ENCODE assay signal across 8 cellular contexts in the genomic region with DNA sequence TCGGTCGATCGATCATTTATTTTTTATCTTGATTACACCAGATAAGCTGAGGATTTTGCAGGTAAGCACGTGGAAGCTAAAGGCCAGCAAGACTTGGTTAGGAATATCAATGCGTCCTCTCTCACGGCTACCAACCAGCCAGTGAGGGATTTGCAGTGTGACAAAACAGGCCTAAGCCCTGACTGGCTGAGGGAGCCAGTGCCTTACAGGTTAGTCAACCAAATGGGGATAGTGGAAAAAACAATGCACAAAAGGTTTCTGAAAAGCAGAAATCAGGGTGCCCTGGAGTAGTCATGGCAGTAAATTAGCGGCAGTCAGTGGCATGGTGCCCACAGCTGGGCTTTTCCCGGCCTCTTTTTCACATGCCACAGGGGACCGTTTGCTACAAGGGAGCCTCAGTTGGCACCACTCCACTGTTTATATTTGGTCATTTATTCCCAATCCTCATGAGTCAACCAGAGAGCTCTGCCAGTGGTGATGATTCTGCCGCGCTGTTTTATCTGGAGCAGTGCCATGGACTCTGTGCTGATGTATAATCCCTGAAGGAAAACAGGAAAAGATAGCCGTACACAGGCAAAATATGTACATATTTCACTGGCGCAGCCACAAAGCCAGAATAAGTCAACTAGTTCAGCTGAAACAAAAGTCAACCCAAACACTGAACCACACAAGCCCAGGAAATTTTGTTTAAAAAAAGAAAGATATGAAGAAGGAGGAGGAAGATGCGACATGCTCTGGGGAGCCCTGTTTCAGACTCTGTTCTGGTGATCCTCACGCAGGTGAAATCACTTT.
DNase-seq lines count a peak whose midpoint lies in the region; ATAC-seq and TF ChIP-seq lines count a peak whose summit lies in the region.

No MANE protein-coding gene starts in this region.

- H3K4me3 Mint-ChIP-seq in HFFc6 (no peak overlapping the region), T-helper 17 cell (no peak overlapping the region)
- H3K4me3 Mint-ChIP-seq in activated CD8-positive, alpha-beta memory T cell treated with anti-CD3 and anti-CD28 coated beads, Interleukin-2, amount 10 ng/mL, durations not matched to agents 7 days and 5 days, result no peak overlapping the region

- no peak overlapping the region for H3K27ac Mint-ChIP-seq in HFFc6
- no peak overlapping the region for H3K27ac Mint-ChIP-seq in activated CD8-positive, alpha-beta memory T cell treated with anti-CD3 and anti-CD28 coated beads, Interleukin-2, amount 10 ng/mL, durations not matched to agents 7 days and 5 days
- no peak overlapping the region for H3K27ac Mint-ChIP-seq in T-helper 17 cell

- no peak for ATAC-seq in activated CD8-positive, alpha-beta memory T cell treated with anti-CD3 and anti-CD28 coated beads, Interleukin-2, amount 10 ng/mL, durations not matched to agents 7 days and 5 days
- no peak for ATAC-seq in T-helper 17 cell

- H3K4me3 ChIP-seq in SK-N-SH (ENCODE audit: low read depth in 2 of 2, low read length in 1 of 2), result no peak overlapping the region

- peak; percentile 80 to 92 for TF ChIP-seq EP300 in SK-N-SH (IDR thresholded peaks at IDR 0.05; ENCODE audit: borderline replicate concordance in 1 of 2, low read depth in 1 of 2, low read length in 1 of 2)

- H3K4me1 ChIP-seq in SK-N-SH (ENCODE audit: control insufficient read depth in 1 of 2, insufficient read depth in 2 of 2, low read depth in 1 of 2, low read length in 1 of 2), result peaks cover 4 to 46% of the 10 kb centered on the region in 2 experiments; a peak in 2 of 4 replicates

- peak overlapping the region; percentile 49 to 77; a peak in 3 of 4 replicates for H3K27ac ChIP-seq in SK-N-SH (ENCODE audit: low read depth in 2 of 2, low read length in 1 of 2)

- TF ChIP-seq RAD21 in SK-N-SH (IDR thresholded peaks at IDR 0.05; ENCODE audit: low read length), result no peak; the same call in none of the 2 replicates

- H3K9me3 Mint-ChIP-seq in HFFc6, result peaks cover 36% of the 10 kb centered on the region
- no peaks in the 10 kb centered on the region for H3K9me3 Mint-ChIP-seq in activated CD8-positive, alpha-beta memory T cell treated with anti-CD3 and anti-CD28 coated beads, Interleukin-2, amount 10 ng/mL, durations not matched to agents 7 days and 5 days (ENCODE audit: low read depth)

- POLR2A ChIA-PET in SK-N-SH (lab: Yijun Ruan, JAX), result interaction anchor here (0.6 kb wide), 1 partner anchor 9 kb away, joined by 3 read pairs; no protein-coding TSS in a partner anchor

- 0 out of 2 replicates have a peak overlapping the region, but pooled peaks have one; percentile 2 for H3K4me2 ChIP-seq in SK-N-SH

- H4K20me1 ChIP-seq in SK-N-SH (ENCODE audit: insufficient read depth), result 0 out of 2 replicates have a peak, but pooled peaks cover 3% of the 10 kb centered on the region

- DNase-seq in HFFc6 (peak; percentile 94), SK-N-SH (peak; percentile 70), glomerular endothelial cell (ENCODE audit: extremely low read depth, low read depth, low spot score) (peak; percentile 89), pulmonary artery endothelial cell (ENCODE audit: low read depth, low spot score) (peak; percentile 91), NAMALWA (ENCODE audit: low spot score) (no peak), GM19240 (ENCODE audit: insufficient read length, low spot score) (no peak), T-helper 17 cell (no peak)
- no peak for DNase-seq in activated CD8-positive, alpha-beta memory T cell treated with anti-CD3 and anti-CD28 coated beads, Interleukin-2, amount 10 ng/mL, durations not matched to agents 7 days and 5 days

- no peaks in the 10 kb centered on the region; the same call in none of the 2 replicates for H3K27me3 Mint-ChIP-seq in HFFc6 (ENCODE audit: insufficient read depth)
- H3K27me3 Mint-ChIP-seq in activated CD8-positive, alpha-beta memory T cell treated with anti-CD3 and anti-CD28 coated beads, Interleukin-2, amount 10 ng/mL, durations not matched to agents 7 days and 5 days, result peaks cover 5% of the 10 kb centered on the region
- H3K27me3 Mint-ChIP-seq in T-helper 17 cell, result no peaks in the 10 kb centered on the region

- peaks cover 7% of the 10 kb centered on the region; the same call in 1 of the 2 replicates for H3K27me3 ChIP-seq in SK-N-SH (ENCODE audit: insufficient read depth)

- H3K9ac ChIP-seq in SK-N-SH, result no peak overlapping the region

- no peaks in the 10 kb centered on the region; the same call in 1 of the 2 replicates for H3K36me3 Mint-ChIP-seq in HFFc6 (ENCODE audit: low read depth)
- H3K36me3 Mint-ChIP-seq in activated CD8-positive, alpha-beta memory T cell treated with anti-CD3 and anti-CD28 coated beads, Interleukin-2, amount 10 ng/mL, durations not matched to agents 7 days and 5 days, result no peaks in the 10 kb centered on the region
- H3K36me3 Mint-ChIP-seq in T-helper 17 cell (ENCODE audit: low read depth), result no peaks in the 10 kb centered on the region

- 41% methylated on average over 15 of the region's 15 CpGs for WGBS in SK-N-SH (ENCODE audit: low lambda C conversion rate)

- no peaks in the 10 kb centered on the region for H3K9me2 ChIP-seq in SK-N-SH

- TF ChIP-seq CTCF in HFFc6 (IDR thresholded peaks at IDR 0.05) (no peak), SK-N-SH (IDR thresholded peaks at IDR 0.05) (no peak)

- CTCF ChIA-PET in SK-N-SH (lab: Yijun Ruan, JAX), result interaction anchor here (1.0 to 4.8 kb wide), 6 partner anchors 37 to 325 kb away, joined by 3 to 24 read pairs (median 4); partner anchors contain the start of gene RHOU
- CTCF ChIA-PET in activated CD8-positive, alpha-beta memory T cell treated with anti-CD3 and anti-CD28 coated beads, Interleukin-2, amount 10 ng/mL, durations not matched to agents 7 days and 5 days (lab: Charles Lee), result interaction anchor here (0.7 kb wide), 1 partner anchor 16 kb away, joined by 3 read pairs; no protein-coding TSS in a partner anchor

- H3K79me2 ChIP-seq in SK-N-SH (ENCODE audit: insufficient read depth), result no peaks in the 10 kb centered on the region

- H3F3A ChIP-seq in SK-N-SH (replicated peaks; ENCODE audit: insufficient read depth), result peaks cover 9% of the 10 kb centered on the region

- no peaks in the 10 kb centered on the region for H3K36me3 ChIP-seq in SK-N-SH (replicated peaks in 1 of 2; ENCODE audit: control insufficient read depth in 1 of 2, insufficient read depth in 2 of 2, low read length in 1 of 2)

- H2AFZ ChIP-seq in SK-N-SH (ENCODE audit: low read depth), result no peak overlapping the region

- H3K4me1 Mint-ChIP-seq in HFFc6 (ENCODE audit: low read depth) (peaks cover 12% of the 10 kb centered on the region), T-helper 17 cell (peaks cover 5% of the 10 kb centered on the region)
- H3K4me1 Mint-ChIP-seq in activated CD8-positive, alpha-beta memory T cell treated with anti-CD3 and anti-CD28 coated beads, Interleukin-2, amount 10 ng/mL, durations not matched to agents 7 days and 5 days, result no peaks in the 10 kb centered on the region

- 0 out of 2 replicates have a peak, but pooled peaks cover 5% of the 10 kb centered on the region for H3K9me3 ChIP-seq in SK-N-SH
- H3K9me3 ChIP-seq in T-helper 17 cell (ENCODE audit: control insufficient read depth, low read length, poor library complexity, severe bottlenecking), result no peaks in the 10 kb centered on the region

TF ChIP-seq in SK-N-SH, 30 proteins besides CTCF, POLR2A, EP300 and RAD21 (continues in another document):
- TF ChIP-seq FOSL2 (IDR thresholded peaks at IDR 0.05; ENCODE audit: borderline replicate concordance, low read depth) (peak; percentile 96), GATA2 (CRISPR knock-in tag; IDR thresholded peaks at IDR 0.05) (peak; percentile 47), MEF2A (IDR thresholded peaks at IDR 0.05; ENCODE audit: borderline replicate concordance, low read depth) (peak; percentile 92), TCF12 (IDR thresholded peaks at IDR 0.05) (peak; percentile 94), MXI1 (IDR thresholded peaks at IDR 0.05; ENCODE audit: low read depth, low read length) (peak; percentile 71), USF2 (IDR thresholded peaks at IDR 0.05; ENCODE audit: borderline replicate concordance, low read depth, low read length) (no peak), TAF1 (IDR thresholded peaks at IDR 0.05; ENCODE audit: borderline replicate concordance, low read depth, low read length) (no peak; the same call in 1 of the 2 replicates), JUND (IDR thresholded peaks at IDR 0.05) (peak; percentile 93), CHD2 (IDR thresholded peaks at IDR 0.05; ENCODE audit: low read length, partially characterized antibody) (no peak)
- TF ChIP-seq, protein P1, sequence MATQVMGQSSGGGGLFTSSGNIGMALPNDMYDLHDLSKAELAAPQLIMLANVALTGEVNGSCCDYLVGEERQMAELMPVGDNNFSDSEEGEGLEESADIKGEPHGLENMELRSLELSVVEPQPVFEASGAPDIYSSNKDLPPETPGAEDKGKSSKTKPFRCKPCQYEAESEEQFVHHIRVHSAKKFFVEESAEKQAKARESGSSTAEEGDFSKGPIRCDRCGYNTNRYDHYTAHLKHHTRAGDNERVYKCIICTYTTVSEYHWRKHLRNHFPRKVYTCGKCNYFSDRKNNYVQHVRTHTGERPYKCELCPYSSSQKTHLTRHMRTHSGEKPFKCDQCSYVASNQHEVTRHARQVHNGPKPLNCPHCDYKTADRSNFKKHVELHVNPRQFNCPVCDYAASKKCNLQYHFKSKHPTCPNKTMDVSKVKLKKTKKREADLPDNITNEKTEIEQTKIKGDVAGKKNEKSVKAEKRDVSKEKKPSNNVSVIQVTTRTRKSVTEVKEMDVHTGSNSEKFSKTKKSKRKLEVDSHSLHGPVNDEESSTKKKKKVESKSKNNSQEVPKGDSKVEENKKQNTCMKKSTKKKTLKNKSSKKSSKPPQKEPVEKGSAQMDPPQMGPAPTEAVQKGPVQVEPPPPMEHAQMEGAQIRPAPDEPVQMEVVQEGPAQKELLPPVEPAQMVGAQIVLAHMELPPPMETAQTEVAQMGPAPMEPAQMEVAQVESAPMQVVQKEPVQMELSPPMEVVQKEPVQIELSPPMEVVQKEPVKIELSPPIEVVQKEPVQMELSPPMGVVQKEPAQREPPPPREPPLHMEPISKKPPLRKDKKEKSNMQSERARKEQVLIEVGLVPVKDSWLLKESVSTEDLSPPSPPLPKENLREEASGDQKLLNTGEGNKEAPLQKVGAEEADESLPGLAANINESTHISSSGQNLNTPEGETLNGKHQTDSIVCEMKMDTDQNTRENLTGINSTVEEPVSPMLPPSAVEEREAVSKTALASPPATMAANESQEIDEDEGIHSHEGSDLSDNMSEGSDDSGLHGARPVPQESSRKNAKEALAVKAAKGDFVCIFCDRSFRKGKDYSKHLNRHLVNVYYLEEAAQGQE (IDR thresholded peaks at IDR 0.05; ENCODE audit: low read depth, low read length), result peak; percentile 67

Comparison
In these comparisons a context has a peak if more than half of its experiments do, and no peak if none do; other contexts are left out.
1. DNase-seq: peak in HFFc6 (single experiment), SK-N-SH (single experiment), glomerular endothelial cell (single experiment) and pulmonary artery endothelial cell (single experiment); none in NAMALWA (single experiment), activated CD8-positive, alpha-beta memory T cell treated with anti-CD3 and anti-CD28 coated beads, Interleukin-2, amount 10 ng/mL, durations not matched to agents 7 days and 5 days (single experiment), GM19240 (single experiment) and T-helper 17 cell (0 of 3).